Comparison of ENCODE assay signal across 1 cellular context in genomic region chr10:71837085-71837827, GRCh38.
TF ChIP-seq lines count a peak whose summit lies in the region.

No MANE protein-coding gene starts in this region.

TF ChIP-seq in endothelial cell of umbilical vein, 7 proteins besides CTCF, POLR2A, EP300 and RAD21:
- TF ChIP-seq EZH2 (IDR thresholded peaks at IDR 0.05; ENCODE audit: borderline replicate concordance, low read depth, low read length, severe bottlenecking) (no peak), MYC (IDR thresholded peaks at IDR 0.05; ENCODE audit: low read depth, low read length) (no peak), FOS (IDR thresholded peaks at IDR 0.05; ENCODE audit: borderline replicate concordance, insufficient read depth, low read length) (no peak), POLR2AphosphoS5 (IDR thresholded peaks at IDR 0.05; ENCODE audit: insufficient read depth, low read depth, low read length) (no peak), JUN (IDR thresholded peaks at IDR 0.05; ENCODE audit: borderline replicate concordance, insufficient read depth, insufficient read length, low read depth) (no peak), MAX (IDR thresholded peaks at IDR 0.05; ENCODE audit: insufficient read depth, insufficient read length) (no peak), GATA2 (IDR thresholded peaks at IDR 0.05; ENCODE audit: insufficient read depth, insufficient read length, low read depth, low read length) (no peak)
